Comparison of ENCODE assay signal across 18 cellular contexts in genomic region chr10:98589691-98590090, GRCh38.
A peak's percentile ranks its signal among the peaks of the same experiment; 100 is the strongest.
DNase-seq lines count a peak whose midpoint lies in the region; ATAC-seq and TF ChIP-seq lines count a peak whose summit lies in the region.
"Had no signal": no experiment of that assay in that cellular context is flagged by ENCODE, and none has a peak within 500 bp of the region (broad histone marks: within the 10 kb centered on the region; RNA-seq: fewer than 3 reads in every experiment).

No MANE protein-coding gene starts in this region.

- no peak overlapping the region for H3K27ac Mint-ChIP-seq in nephron progenitor cell
- no peak overlapping the region for H3K27ac Mint-ChIP-seq in osteocyte (ENCODE audit: unreplicated experiment)
- no peak overlapping the region for H3K27ac Mint-ChIP-seq in activated naive CD8-positive, alpha-beta T cell treated with anti-CD3 and anti-CD28 coated beads for 36 hours
- H3K27ac Mint-ChIP-seq: CD14-positive monocyte; CD4-positive, alpha-beta memory T cell; H9; IgD-negative memory B cell had no signal

- H3K9me3 Mint-ChIP-seq in nephron progenitor cell (peaks cover 1% of the 10 kb centered on the region), osteocyte (ENCODE audit: unreplicated experiment) (no peaks in the 10 kb centered on the region)
- H3K9me3 Mint-ChIP-seq in activated naive CD8-positive, alpha-beta T cell treated with anti-CD3 and anti-CD28 coated beads for 36 hours, result no peaks in the 10 kb centered on the region
- H3K9me3 Mint-ChIP-seq: CD14-positive monocyte, H9 had no signal

- peaks cover 7% of the 10 kb centered on the region for H3K4me1 Mint-ChIP-seq in nephron progenitor cell
- H3K4me1 Mint-ChIP-seq in osteocyte (ENCODE audit: unreplicated experiment), result no peaks in the 10 kb centered on the region
- no peaks in the 10 kb centered on the region for H3K4me1 Mint-ChIP-seq in activated naive CD8-positive, alpha-beta T cell treated with anti-CD3 and anti-CD28 coated beads for 36 hours
- H3K4me1 Mint-ChIP-seq: CD14-positive monocyte; CD4-positive, alpha-beta memory T cell; H9; IgD-negative memory B cell had no signal

- H3K9me3 ChIP-seq in sigmoid colon (no peaks in the 10 kb centered on the region), PC-9 (ENCODE audit: insufficient read depth, low read depth) (no peaks in the 10 kb centered on the region)
- H3K9me3 ChIP-seq: BLaER1 had no signal

- POLR2A ChIA-PET in PC-9 (lab: Charles Lee; ENCODE audit: unreplicated experiment), result no interaction called here

- no TSS peak for BruUV-seq in PC-9 (replicated peaks; lab: Mats Ljungman, UMichigan)

- peak; percentile 65 for ATAC-seq in foreskin keratinocyte

- intact Hi-C loops in sigmoid colon (cut with DNase I), result no loop called here
- intact Hi-C loops in PC-9 (cut with micrococcal nuclease; ENCODE audit: unreplicated experiment), result no loop called here

- H3K9me2 ChIP-seq in PC-9 (ENCODE audit: insufficient read depth), result no peaks in the 10 kb centered on the region

- H3K4me2 ChIP-seq in PC-9, result no peak overlapping the region
- H3K4me2 ChIP-seq: BLaER1 had no signal

- H3K4me3 ChIP-seq in sigmoid colon (no peak overlapping the region), PC-9 (no peak overlapping the region)
- H3K4me3 ChIP-seq: BLaER1 had no signal

- WGBS in sigmoid colon, 2 donors, result 90% methylated on average over 2 of the region's 2 CpGs

- H3K27me3 ChIP-seq in foreskin keratinocyte (no peaks in the 10 kb centered on the region), sigmoid colon (no peaks in the 10 kb centered on the region), PC-9 (ENCODE audit: insufficient read depth, low read depth) (peaks cover 10% of the 10 kb centered on the region)
- H3K27me3 ChIP-seq: BLaER1 had no signal

- TF ChIP-seq POLR2A in sigmoid colon (IDR thresholded peaks at IDR 0.05), result no peak

- DNase-seq in EL, result peak; percentile 4
- DNase-seq in HS-5 (ENCODE audit: low read depth), result peak; percentile 16
- peak; percentile 55 to 69 for DNase-seq in foreskin keratinocyte
- no peak for DNase-seq in sigmoid colon
- DNase-seq in nephron progenitor cell, result no peak
- DNase-seq in osteocyte (ENCODE audit: extremely low spot score, unreplicated experiment), result no peak
- no peak for DNase-seq in PC-9
- DNase-seq in activated naive CD8-positive, alpha-beta T cell treated with anti-CD3 and anti-CD28 coated beads for 36 hours, result no peak
- DNase-seq: 8988T; CD4-positive, alpha-beta memory T cell; DMS153; DMS79; H9; KBM-7 had no signal

- H3K4me1 ChIP-seq in foreskin keratinocyte (peaks cover 28% of the 10 kb centered on the region), sigmoid colon (peaks cover 0 to 38% (median 36%) of the 10 kb centered on the region in 4 donors), PC-9 (replicated peaks; ENCODE audit: insufficient read depth) (no peaks in the 10 kb centered on the region)
- H3K4me1 ChIP-seq: BLaER1 had no signal

- H3K27me3 Mint-ChIP-seq in nephron progenitor cell (ENCODE audit: low read depth, poor library complexity) (no peaks in the 10 kb centered on the region), osteocyte (ENCODE audit: unreplicated experiment) (no peaks in the 10 kb centered on the region)
- H3K27me3 Mint-ChIP-seq in activated naive CD8-positive, alpha-beta T cell treated with anti-CD3 and anti-CD28 coated beads for 36 hours, result peaks cover under 1% of the 10 kb centered on the region

- TF ChIP-seq CTCF in foreskin keratinocyte (conservative IDR thresholded peaks at IDR 0.05) (no peak), sigmoid colon (IDR thresholded peaks at IDR 0.05) (no peak), nephron progenitor cell (IDR thresholded peaks at IDR 0.05) (no peak), osteocyte (IDR thresholded peaks at IDR 0.05) (no peak), PC-9 (conservative IDR thresholded peaks at IDR 0.05) (no peak)

- CTCF ChIA-PET in PC-9 (lab: Charles Lee), result no interaction called here

- H3F3A ChIP-seq in PC-9 (ENCODE audit: insufficient read depth, low read depth), result no peaks in the 10 kb centered on the region

- no peaks in the 10 kb centered on the region for H3K79me2 ChIP-seq in PC-9 (ENCODE audit: low read depth)

- H3K27ac ChIP-seq in foreskin keratinocyte (no peak overlapping the region), sigmoid colon (peak overlapping the region in 3 of 4 donors; percentile 72 to 79 (median 73)), PC-9 (no peak overlapping the region)
- H3K27ac ChIP-seq: BLaER1, HL-60 had no signal

- H4K20me1 ChIP-seq in PC-9 (ENCODE audit: insufficient read depth), result no peaks in the 10 kb centered on the region
- H4K20me1 ChIP-seq: BLaER1 had no signal

- H3K4me3 Mint-ChIP-seq in nephron progenitor cell, result no peak overlapping the region
- H3K4me3 Mint-ChIP-seq in osteocyte (ENCODE audit: unreplicated experiment), result no peak overlapping the region
- no peak overlapping the region for H3K4me3 Mint-ChIP-seq in activated naive CD8-positive, alpha-beta T cell treated with anti-CD3 and anti-CD28 coated beads for 36 hours
- H3K4me3 Mint-ChIP-seq: CD14-positive monocyte; CD4-positive, alpha-beta memory T cell; H9; IgD-negative memory B cell had no signal

- H3K36me3 Mint-ChIP-seq in nephron progenitor cell (ENCODE audit: low read depth), result no peaks in the 10 kb centered on the region
- H3K36me3 Mint-ChIP-seq in osteocyte (ENCODE audit: unreplicated experiment), result no peaks in the 10 kb centered on the region
- no peaks in the 10 kb centered on the region for H3K36me3 Mint-ChIP-seq in activated naive CD8-positive, alpha-beta T cell treated with anti-CD3 and anti-CD28 coated beads for 36 hours
- H3K36me3 Mint-ChIP-seq: CD14-positive monocyte; CD4-positive, alpha-beta memory T cell; IgD-negative memory B cell had no signal

- H2AFZ ChIP-seq in PC-9, result no peak overlapping the region

- no peak for TF ChIP-seq EP300 in sigmoid colon (IDR thresholded peaks at IDR 0.05)

- H3K36me3 ChIP-seq in sigmoid colon, result no peaks in the 10 kb centered on the region
- no peaks in the 10 kb centered on the region for H3K36me3 ChIP-seq in PC-9 (ENCODE audit: low read depth)
- H3K36me3 ChIP-seq: BLaER1 had no signal

Comparison
In these comparisons a context has a peak if more than half of its experiments do, and no peak if none do; other contexts are left out.
1. DNase-seq: peak in EL (single experiment), HS-5 (single experiment) and foreskin keratinocyte (2 of 2); none in sigmoid colon (single experiment), nephron progenitor cell (single experiment), osteocyte (single experiment), PC-9 (0 of 2) and activated naive CD8-positive, alpha-beta T cell treated with anti-CD3 and anti-CD28 coated beads for 36 hours (single experiment).
2. H3K27ac ChIP-seq: peak in sigmoid colon (3 of 4); none in foreskin keratinocyte (single experiment) and PC-9 (single experiment).